ENCODE assay signal across 40 cellular contexts in the genomic region with DNA sequence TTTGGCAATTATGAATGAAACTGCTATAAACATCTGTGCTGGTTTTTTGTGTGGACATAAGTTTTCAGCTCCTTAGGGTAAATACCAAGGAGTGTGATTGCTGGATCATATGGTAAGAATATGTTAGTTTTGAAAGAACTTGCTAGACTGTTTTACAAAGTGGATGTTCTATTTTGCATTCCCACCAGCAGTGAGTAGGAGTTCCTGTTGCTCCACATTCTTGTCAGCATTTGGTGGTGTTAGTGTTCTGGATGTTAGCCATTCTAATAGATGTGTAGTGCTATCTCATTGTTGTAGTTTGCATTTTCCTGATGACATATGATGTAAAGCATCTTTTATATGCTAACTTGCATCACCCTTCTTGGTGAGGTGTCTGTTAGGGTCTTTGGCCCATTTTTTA.
"Had no signal": no experiment of that assay in that cellular context is flagged by ENCODE, and none has a peak within 500 bp of the region (broad histone marks: within the 10 kb centered on the region; RNA-seq: fewer than 3 reads in every experiment).

No MANE protein-coding gene starts in this region.

- FAIRE-seq: astrocyte, bronchial epithelial cell had no signal

- ATAC-seq: activated naive CD4-positive, alpha-beta T cell treated with anti-CD3 and anti-CD28 coated beads, Interleukin-2, amount 50 U/mL, for 72 hours; activated naive CD8-positive, alpha-beta T cell treated with anti-CD3 and anti-CD28 coated beads, Interleukin-2, amount 50 U/mL, for 24 hours; activated T-cell treated with anti-CD3 and anti-CD28 coated beads, Interleukin-2, amount 50 U/mL, for 4 hours; activated T-cell treated with anti-CD3 and anti-CD28 coated beads, Interleukin-2, amount 50 U/mL, for 72 hours; activated T-helper 17 cell treated with anti-CD3 and anti-CD28 coated beads, Interleukin-2, amount 50 U/mL, for 72 hours; body of pancreas had no signal

- H3K4me1 Mint-ChIP-seq: activated naive CD4-positive, alpha-beta T cell treated with anti-CD3 and anti-CD28 coated beads, Interleukin-2, amount 10 ng/mL, durations not matched to agents 7 days and 5 days; activated naive CD4-positive, alpha-beta T cell treated with anti-CD3 and anti-CD28 coated beads, Interleukin-2, amount 50 U/mL, for 24 hours; activated naive CD8-positive, alpha-beta T cell treated with anti-CD3 and anti-CD28 coated beads for 36 hours; activated naive CD8-positive, alpha-beta T cell treated with anti-CD3 and anti-CD28 coated beads, Interleukin-2, amount 10 ng/mL, durations not matched to agents 7 days and 5 days; activated naive CD8-positive, alpha-beta T cell treated with anti-CD3 and anti-CD28 coated beads, Interleukin-2, amount 50 U/mL, for 24 hours; activated T-helper 17 cell treated with anti-CD3 and anti-CD28 coated beads, Interleukin-2, amount 50 U/mL, for 72 hours; brain; central memory CD8-positive, alpha-beta T cell had no signal

- H3K36me3 ChIP-seq: adrenal gland, ascending aorta, brain microvascular endothelial cell, breast epithelium, cardiac muscle cell had no signal

- H3K4me3 Mint-ChIP-seq: activated naive CD4-positive, alpha-beta T cell treated with anti-CD3 and anti-CD28 coated beads for 36 hours; activated naive CD4-positive, alpha-beta T cell treated with anti-CD3 and anti-CD28 coated beads, Interleukin-2, amount 10 ng/mL, durations not matched to agents 7 days and 5 days; activated naive CD4-positive, alpha-beta T cell treated with anti-CD3 and anti-CD28 coated beads, Interleukin-2, amount 50 U/mL, for 24 hours; activated naive CD8-positive, alpha-beta T cell; activated naive CD8-positive, alpha-beta T cell treated with anti-CD3 and anti-CD28 coated beads for 36 hours; activated naive CD8-positive, alpha-beta T cell treated with anti-CD3 and anti-CD28 coated beads, Interleukin-2, amount 10 ng/mL, durations not matched to agents 7 days and 5 days; activated naive CD8-positive, alpha-beta T cell treated with anti-CD3 and anti-CD28 coated beads, Interleukin-2, amount 50 U/mL, for 24 hours; activated T-cell treated with anti-CD3 and anti-CD28 coated beads, Interleukin-2, amount 50 U/mL, for 24 hours; activated T-cell treated with anti-CD3 and anti-CD28 coated beads, Interleukin-2, amount 50 U/mL, for 4 hours; activated T-cell treated with anti-CD3 and anti-CD28 coated beads, Interleukin-2, amount 50 U/mL, for 72 hours; activated T-helper 1 cell treated with anti-CD3 and anti-CD28 coated beads, Interleukin-12 subunit alpha, Interleukin-12 subunit beta, Interleukin-2, Interleukin-4 antibody, amounts not matched to agents 30 ng/mL and 10 ng/mL and 1 ng/mL, durations not matched to agents 14 hours and 24 hours and 36 hours; activated T-helper 17 cell treated with anti-CD3 and anti-CD28 coated beads, Interleukin-2, amount 50 U/mL, for 72 hours; brain; central memory CD8-positive, alpha-beta T cell had no signal

- H3K4me1 ChIP-seq: adrenal gland, ascending aorta, body of pancreas, breast epithelium had no signal

- H3K27ac Mint-ChIP-seq: activated naive CD4-positive, alpha-beta T cell treated with anti-CD3 and anti-CD28 coated beads for 36 hours; activated naive CD4-positive, alpha-beta T cell treated with anti-CD3 and anti-CD28 coated beads, Interleukin-2, amount 10 ng/mL, durations not matched to agents 7 days and 5 days; activated naive CD4-positive, alpha-beta T cell treated with anti-CD3 and anti-CD28 coated beads, Interleukin-2, amount 50 U/mL, for 24 hours; activated naive CD4-positive, alpha-beta T cell treated with anti-CD3 and anti-CD28 coated beads, Interleukin-2, amount 50 U/mL, for 72 hours; activated naive CD8-positive, alpha-beta T cell; activated naive CD8-positive, alpha-beta T cell treated with anti-CD3 and anti-CD28 coated beads for 36 hours; activated naive CD8-positive, alpha-beta T cell treated with anti-CD3 and anti-CD28 coated beads, Interleukin-2, amount 10 ng/mL, durations not matched to agents 7 days and 5 days; activated naive CD8-positive, alpha-beta T cell treated with anti-CD3 and anti-CD28 coated beads, Interleukin-2, amount 50 U/mL, for 24 hours; activated T-cell treated with anti-CD3 and anti-CD28 coated beads, Interleukin-2, amount 50 U/mL, for 24 hours; activated T-cell treated with anti-CD3 and anti-CD28 coated beads, Interleukin-2, amount 50 U/mL, for 72 hours; activated T-helper 1 cell treated with anti-CD3 and anti-CD28 coated beads, Interleukin-12 subunit alpha, Interleukin-12 subunit beta, Interleukin-2, Interleukin-4 antibody, amounts not matched to agents 30 ng/mL and 10 ng/mL and 1 ng/mL, durations not matched to agents 14 hours and 24 hours and 36 hours; activated T-helper 17 cell treated with anti-CD3 and anti-CD28 coated beads, Interleukin-2, amount 50 U/mL, for 72 hours; activated T-helper 2 cell treated with anti-CD3 and anti-CD28 coated beads, Interferon-gamma antibody, Interleukin-2, Interleukin-4, amounts not matched to agents 10 μg/mL and 5 μg/mL and 100 μg/mL, durations not matched to agents 14 hours and 24 hours and 36 hours; brain had no signal

- H3K27me3 ChIP-seq: adrenal gland, ascending aorta, body of pancreas, brain microvascular endothelial cell, breast epithelium, cardiac muscle cell had no signal

- H3K4me3 ChIP-seq: adrenal gland, ascending aorta, body of pancreas, breast epithelium, cardiac muscle cell had no signal

- H3K36me3 Mint-ChIP-seq: activated naive CD4-positive, alpha-beta T cell treated with anti-CD3 and anti-CD28 coated beads, Interleukin-2, amount 10 ng/mL, durations not matched to agents 7 days and 5 days; activated naive CD4-positive, alpha-beta T cell treated with anti-CD3 and anti-CD28 coated beads, Interleukin-2, amount 50 U/mL, for 24 hours; activated naive CD8-positive, alpha-beta T cell treated with anti-CD3 and anti-CD28 coated beads, Interleukin-2, amount 10 ng/mL, durations not matched to agents 7 days and 5 days; brain had no signal

- H3K27me3 Mint-ChIP-seq: activated naive CD4-positive, alpha-beta T cell treated with anti-CD3 and anti-CD28 coated beads, Interleukin-2, amount 10 ng/mL, durations not matched to agents 7 days and 5 days; activated naive CD4-positive, alpha-beta T cell treated with anti-CD3 and anti-CD28 coated beads, Interleukin-2, amount 50 U/mL, for 24 hours; activated naive CD8-positive, alpha-beta T cell; activated naive CD8-positive, alpha-beta T cell treated with anti-CD3 and anti-CD28 coated beads for 36 hours; activated naive CD8-positive, alpha-beta T cell treated with anti-CD3 and anti-CD28 coated beads, Interleukin-2, amount 10 ng/mL, durations not matched to agents 7 days and 5 days; activated naive CD8-positive, alpha-beta T cell treated with anti-CD3 and anti-CD28 coated beads, Interleukin-2, amount 50 U/mL, for 24 hours; activated T-cell treated with anti-CD3 and anti-CD28 coated beads, Interleukin-2, amount 50 U/mL, for 24 hours; activated T-helper 17 cell treated with anti-CD3 and anti-CD28 coated beads, Interleukin-2, amount 50 U/mL, for 72 hours; brain; central memory CD8-positive, alpha-beta T cell had no signal

- H3K9me3 ChIP-seq: adrenal gland had no signal

- H3K27ac ChIP-seq: adrenal gland, ascending aorta, body of pancreas, brain microvascular endothelial cell, breast epithelium, cardiac muscle cell had no signal

- DNase-seq: activated effector memory CD4-positive, alpha-beta T cell treated with anti-CD3 and anti-CD28 coated beads, Interleukin-2, amount 50 U/mL, for 16 hours; activated effector memory CD4-positive, alpha-beta T cell treated with Interleukin-2 at 50 U/mL for 16 hours; activated gamma-delta T cell; activated gamma-delta T cell treated with Interleukin-2 at 50 U/mL for 16 hours; activated naive CD4-positive, alpha-beta T cell; activated naive CD4-positive, alpha-beta T cell treated with anti-CD3 and anti-CD28 coated beads for 36 hours; activated naive CD4-positive, alpha-beta T cell treated with anti-CD3 and anti-CD28 coated beads, Interleukin-2, amount 10 ng/mL, durations not matched to agents 7 days and 5 days; activated naive CD4-positive, alpha-beta T cell treated with anti-CD3 and anti-CD28 coated beads, Interleukin-2, amount 50 U/mL, for 16 hours; activated naive CD4-positive, alpha-beta T cell treated with Interleukin-2 at 50 U/mL for 16 hours; activated naive CD8-positive, alpha-beta T cell treated with anti-CD3 and anti-CD28 coated beads for 36 hours; activated naive CD8-positive, alpha-beta T cell treated with anti-CD3 and anti-CD28 coated beads, Interleukin-2, amount 10 ng/mL, durations not matched to agents 7 days and 5 days; activated naive CD8-positive, alpha-beta T cell treated with anti-CD3 and anti-CD28 coated beads, Interleukin-2, amount 50 U/mL, for 24 hours; activated T-cell treated with anti-CD3 and anti-CD28 coated beads, Interleukin-2, amount 50 U/mL, for 1 hour; activated T-cell treated with anti-CD3 and anti-CD28 coated beads, Interleukin-2, amount 50 U/mL, for 24 hours; activated T-cell treated with anti-CD3 and anti-CD28 coated beads, Interleukin-2, amount 50 U/mL, for 4 hours; activated T-cell treated with anti-CD3 and anti-CD28 coated beads, Interleukin-2, amount 50 U/mL, for 48 hours; activated T-cell treated with anti-CD3 and anti-CD28 coated beads, Interleukin-2, amount 50 U/mL, for 72 hours; adrenal gland; amniotic stem cell; amygdala; anterior cingulate cortex; aorta; body of pancreas; brain microvascular endothelial cell; caudate nucleus; central memory CD4-positive, alpha-beta T cell; cerebellar nuclear complex had no signal
